1 cellular context compared by ENCODE assay signal in genomic region chr2:54650612-54651011, GRCh38.
TF ChIP-seq lines count a peak whose summit lies in the region.

No MANE protein-coding gene starts in this region.

TF ChIP-seq in GM12878, 131 proteins besides CTCF, POLR2A, EP300 and RAD21 (continued from another document):
- peak; percentile 46 for TF ChIP-seq ZBTB40 (IDR thresholded peaks at IDR 0.05; ENCODE audit: borderline replicate concordance)
